Comparison of ENCODE assay signal across 10 cellular contexts in genomic region chr11:10893713-10894112, GRCh38. TPM values are rescaled to one million over a fixed set of nuclear protein-coding genes. Genes with fewer than 3 reads are reported as not detected.
DNase-seq lines count a peak whose midpoint lies in the region; ATAC-seq and TF ChIP-seq lines count a peak whose summit lies in the region.
"Had no signal": no experiment of that assay in that cellular context is flagged by ENCODE, and none has a peak within 500 bp of the region (broad histone marks: within the 10 kb centered on the region; RNA-seq: fewer than 3 reads in every experiment).

No MANE protein-coding gene starts in this region.

- H3K9me2 ChIP-seq in neural cell (ENCODE audit: insufficient read depth, low read length) = no peaks in the 10 kb centered on the region

- ATAC-seq in GM19023 (IDR thresholded peaks at IDR 0.05; ENCODE audit: unreplicated experiment) (no peak), HG02840 (IDR thresholded peaks at IDR 0.05; ENCODE audit: low FRiP score, unreplicated experiment) (no peak)
- ATAC-seq: T-cell had no signal

- TF ChIP-seq RAD21 in neural cell (conservative IDR thresholded peaks at IDR 0.05) = no peak

- no peak overlapping the region for H3K27ac ChIP-seq in neural cell (ENCODE audit: low read length)

- no peaks in the 10 kb centered on the region for H3F3A ChIP-seq in neural cell (ENCODE audit: insufficient read depth, low read length, poor library complexity, severe bottlenecking)

- no peak overlapping the region for H3K9ac ChIP-seq in neural cell (ENCODE audit: low read length)

- no peaks in the 10 kb centered on the region for H4K20me1 ChIP-seq in neural cell (ENCODE audit: insufficient read depth)

- no peak overlapping the region for H3K4me3 ChIP-seq in fibroblast of pulmonary artery (replicated peaks; ENCODE audit: low read depth, low read length)
- no peak overlapping the region for H3K4me3 ChIP-seq in neural cell (ENCODE audit: low read length)

- H2AFZ ChIP-seq in neural cell (ENCODE audit: low read depth, low read length) = no peak overlapping the region

- H3K79me2 ChIP-seq in neural cell (replicated peaks; ENCODE audit: insufficient read depth, low read length) = no peaks in the 10 kb centered on the region

- no peaks in the 10 kb centered on the region for H3K36me3 ChIP-seq in neural cell (ENCODE audit: insufficient read depth, low read length)

- H3K9me3 ChIP-seq in neural cell (ENCODE audit: low read length) = no peaks in the 10 kb centered on the region

- TF ChIP-seq EP300 in neural cell (conservative IDR thresholded peaks at IDR 0.05; ENCODE audit: poor library complexity, severe bottlenecking) = peak; percentile 66

- H3K4me2 ChIP-seq in neural cell (ENCODE audit: low read length) = no peak overlapping the region

- H3K27me3 ChIP-seq in neural cell (ENCODE audit: insufficient read depth, low read depth, low read length) = no peaks in the 10 kb centered on the region

- DNase-seq in AG20443 (ENCODE audit: low spot score) (peak; percentile 61), RKO (ENCODE audit: low spot score) (peak; percentile 16), fibroblast of pulmonary artery (ENCODE audit: low read depth) (peak; percentile 51), putamen (ENCODE audit: low spot score) (no peak)
- no peak for DNase-seq in activated CD4-positive, alpha-beta T cell treated with anti-CD3 and anti-CD28 coated beads for 1 hour
- DNase-seq: KG1, T-cell had no signal

- TF ChIP-seq CTCF in fibroblast of pulmonary artery (IDR thresholded peaks at IDR 0.05; ENCODE audit: low read length, missing control alignments) (no peak), neural cell (IDR thresholded peaks at IDR 0.05; ENCODE audit: poor library complexity, severe bottlenecking) (no peak)

TF ChIP-seq in neural cell, 6 proteins besides CTCF, POLR2A, EP300 and RAD21:
- no peak for TF ChIP-seq MXI1 (conservative IDR thresholded peaks at IDR 0.05; ENCODE audit: poor library complexity, severe bottlenecking)
- TF ChIP-seq POLR2AphosphoS5 (IDR thresholded peaks at IDR 0.05) = no peak
- TF ChIP-seq REST (IDR thresholded peaks at IDR 0.05; ENCODE audit: borderline replicate concordance) = no peak
- no peak for TF ChIP-seq EZH2 (IDR thresholded peaks at IDR 0.05; ENCODE audit: borderline replicate concordance, insufficient read depth, low read length, poor library complexity, severe bottlenecking)
- no peak for TF ChIP-seq TAF1 (IDR thresholded peaks at IDR 0.05; ENCODE audit: low read depth)
- TF ChIP-seq SMC3 (conservative IDR thresholded peaks at IDR 0.05; ENCODE audit: poor library complexity) = no peak

RNA-seq across cellular contexts. Expression of gene ZBED5, which starts 35.9 kb away (rescaled TPM):
- polyA plus RNA-seq in neural cell = 159 and 178 TPM in 2 replicates
- 124 and 133 TPM in 2 replicates for polyA minus RNA-seq in neural cell

Comparison
In these comparisons a context has a peak if more than half of its experiments do, and no peak if none do; other contexts are left out.
1. DNase-seq: peak in AG20443 (single experiment), RKO (single experiment) and fibroblast of pulmonary artery (single experiment); none in putamen (single experiment) and activated CD4-positive, alpha-beta T cell treated with anti-CD3 and anti-CD28 coated beads for 1 hour (single experiment).